In the genomic region with DNA sequence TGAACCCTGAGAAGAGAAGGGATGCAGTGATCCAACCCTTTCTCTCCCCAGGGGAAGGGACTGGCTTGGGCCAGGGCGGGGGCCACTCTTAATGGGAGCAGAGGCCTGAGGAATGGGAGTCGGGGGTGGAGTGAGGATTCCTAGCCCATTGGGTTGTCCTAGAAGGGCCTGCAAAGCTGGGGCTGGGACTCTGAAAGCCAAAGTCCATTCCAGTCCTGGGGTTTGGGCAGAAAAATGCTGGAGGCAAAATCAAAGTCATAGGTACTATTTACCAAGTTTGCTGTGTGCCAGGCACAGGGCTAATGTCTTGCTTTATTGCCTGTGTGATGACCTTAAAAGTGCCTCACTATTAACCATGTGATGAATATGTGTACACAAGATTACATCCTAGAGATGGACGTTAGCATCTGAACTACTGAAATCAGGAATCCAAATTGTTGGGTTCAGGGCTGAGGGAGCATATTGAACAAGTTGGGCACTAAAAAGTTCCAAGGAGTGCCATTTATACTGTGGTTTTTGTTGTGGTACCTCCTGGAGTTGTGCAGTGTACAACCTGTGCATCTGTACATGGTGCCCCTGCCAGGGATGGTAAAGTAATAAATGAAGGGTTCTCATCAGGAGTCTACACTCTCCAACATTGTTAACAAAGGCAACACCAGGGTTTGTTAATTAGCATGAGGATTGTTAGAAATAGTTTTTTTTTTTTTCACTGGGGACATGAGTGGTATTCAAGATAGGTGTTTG, we compare ENCODE assay signal across 15 cellular contexts.
"Had no signal": no experiment of that assay in that cellular context is flagged by ENCODE, and none has a peak within 500 bp of the region (broad histone marks: within the 10 kb centered on the region; RNA-seq: fewer than 3 reads in every experiment).

No MANE protein-coding gene starts in this region.

- DNase-seq: activated CD8-positive, alpha-beta T cell treated with anti-CD3 and anti-CD28 coated beads for 36 hours; amniotic stem cell; body of pancreas; central memory CD4-positive, alpha-beta T cell; erythroblast; hypothalamus; mucosa of descending colon; natural killer cell; stimulated activated CD4-positive, alpha-beta T cell treated with anti-CD3 and anti-CD28 coated beads, Interleukin-4, amount 100 ng/mL, for 1 hour had no signal

- H3K27ac ChIP-seq: body of pancreas, thoracic aorta had no signal

- H3K4me1 Mint-ChIP-seq: natural killer cell had no signal

- H3K4me3 Mint-ChIP-seq: activated CD8-positive, alpha-beta T cell treated with anti-CD3 and anti-CD28 coated beads for 36 hours; dendritic cell treated with granulocyte-macrophage colony-stimulating factor and Interleukin-4, amounts not matched to agents 40 ng/mL and 50 ng/mL, for 4 days; endodermal cell; natural killer cell; stimulated activated naive CD8-positive, alpha-beta T cell treated with anti-CD3 and anti-CD28 coated beads, Interleukin-15, Interleukin-2, amounts not matched to agents 100 ng/mL and 50 ng/mL, for 24 hours; T-helper 2 cell treated with Interferon-gamma antibody and Interleukin-4, amounts not matched to agents 5 μg/mL and 100 μg/mL, for 36 hours had no signal

- ATAC-seq: activated CD8-positive, alpha-beta T cell treated with anti-CD3 and anti-CD28 coated beads for 36 hours; activated naive CD4-positive, alpha-beta T cell treated with anti-CD3 and anti-CD28 coated beads, Interleukin-2, amount 50 U/mL, for 72 hours; body of pancreas; mucosa of descending colon; natural killer cell had no signal

- H3K4me3 ChIP-seq: body of pancreas, mucosa of descending colon, thoracic aorta had no signal

- H3K9me3 Mint-ChIP-seq: activated CD8-positive, alpha-beta T cell treated with anti-CD3 and anti-CD28 coated beads for 36 hours; activated naive CD4-positive, alpha-beta T cell treated with anti-CD3 and anti-CD28 coated beads, Interleukin-2, amount 50 U/mL, for 72 hours; dendritic cell treated with granulocyte-macrophage colony-stimulating factor and Interleukin-4, amounts not matched to agents 40 ng/mL and 50 ng/mL, for 4 days; endodermal cell; natural killer cell; stimulated activated naive CD8-positive, alpha-beta T cell treated with anti-CD3 and anti-CD28 coated beads, Interleukin-15, Interleukin-2, amounts not matched to agents 100 ng/mL and 50 ng/mL, for 24 hours; T-helper 2 cell treated with Interferon-gamma antibody and Interleukin-4, amounts not matched to agents 5 μg/mL and 100 μg/mL, for 36 hours had no signal

- H3K36me3 Mint-ChIP-seq: activated naive CD4-positive, alpha-beta T cell treated with anti-CD3 and anti-CD28 coated beads, Interleukin-2, amount 50 U/mL, for 72 hours; natural killer cell had no signal

- H3K36me3 ChIP-seq: thoracic aorta had no signal

- H3K9me3 ChIP-seq: body of pancreas, mucosa of descending colon, thoracic aorta had no signal

- H3K27ac Mint-ChIP-seq: activated CD8-positive, alpha-beta T cell treated with anti-CD3 and anti-CD28 coated beads for 36 hours; dendritic cell treated with granulocyte-macrophage colony-stimulating factor and Interleukin-4, amounts not matched to agents 40 ng/mL and 50 ng/mL, for 4 days; endodermal cell; natural killer cell; stimulated activated naive CD8-positive, alpha-beta T cell treated with anti-CD3 and anti-CD28 coated beads, Interleukin-15, Interleukin-2, amounts not matched to agents 100 ng/mL and 50 ng/mL, for 24 hours; T-helper 2 cell treated with Interferon-gamma antibody and Interleukin-4, amounts not matched to agents 5 μg/mL and 100 μg/mL, for 36 hours had no signal

- H3K27me3 ChIP-seq: body of pancreas had no signal
